10 cellular contexts compared by ENCODE assay signal in genomic region chr19:17564783-17565182, GRCh38.
"Had no signal": no experiment of that assay in that cellular context is flagged by ENCODE, and none has a peak within 500 bp of the region (broad histone marks: within the 10 kb centered on the region; RNA-seq: fewer than 3 reads in every experiment).

No MANE protein-coding gene starts in this region.

- H3K4me3 ChIP-seq: dorsolateral prefrontal cortex, pancreas, tibial nerve, uterus had no signal

- H3K4me3 Mint-ChIP-seq: activated naive CD8-positive, alpha-beta T cell treated with anti-CD3 and anti-CD28 coated beads, Interleukin-2, amount 50 U/mL, for 24 hours; stimulated activated effector memory CD8-positive, alpha-beta T cell treated with anti-CD3 and anti-CD28 coated beads, Interleukin-12 subunit alpha, Interleukin-12 subunit beta, amount 100 ng/mL, for 72 hours had no signal

- H3K4me1 Mint-ChIP-seq: activated naive CD8-positive, alpha-beta T cell treated with anti-CD3 and anti-CD28 coated beads, Interleukin-2, amount 50 U/mL, for 24 hours had no signal

- H3K9me3 Mint-ChIP-seq: activated naive CD8-positive, alpha-beta T cell treated with anti-CD3 and anti-CD28 coated beads, Interleukin-2, amount 50 U/mL, for 24 hours; stimulated activated effector memory CD8-positive, alpha-beta T cell treated with anti-CD3 and anti-CD28 coated beads, Interleukin-12 subunit alpha, Interleukin-12 subunit beta, amount 100 ng/mL, for 72 hours had no signal

- H3K36me3 ChIP-seq: uterus had no signal

- ATAC-seq: activated naive CD8-positive, alpha-beta T cell treated with anti-CD3 and anti-CD28 coated beads, Interleukin-2, amount 50 U/mL, for 24 hours; esophagus mucosa; pancreas; SK-N-SH treated with all-trans-retinoic acid at 6 μM for 48 hours; stimulated activated effector memory CD8-positive, alpha-beta T cell treated with anti-CD3 and anti-CD28 coated beads, Interleukin-12 subunit alpha, Interleukin-12 subunit beta, amount 100 ng/mL, for 72 hours had no signal

- H3K27ac ChIP-seq: dorsolateral prefrontal cortex, pancreas, tibial nerve, uterus, VCaP had no signal

- H3K9me3 ChIP-seq: pancreas, tibial nerve, uterus had no signal

- H3K27me3 Mint-ChIP-seq: activated naive CD8-positive, alpha-beta T cell treated with anti-CD3 and anti-CD28 coated beads, Interleukin-2, amount 50 U/mL, for 24 hours had no signal

- H3K27me3 ChIP-seq: dorsolateral prefrontal cortex, pancreas, tibial nerve, uterus had no signal

- H3K27ac Mint-ChIP-seq: activated naive CD8-positive, alpha-beta T cell treated with anti-CD3 and anti-CD28 coated beads, Interleukin-2, amount 50 U/mL, for 24 hours; stimulated activated effector memory CD8-positive, alpha-beta T cell treated with anti-CD3 and anti-CD28 coated beads, Interleukin-12 subunit alpha, Interleukin-12 subunit beta, amount 100 ng/mL, for 72 hours had no signal

- DNase-seq: activated naive CD8-positive, alpha-beta T cell treated with anti-CD3 and anti-CD28 coated beads, Interleukin-2, amount 50 U/mL, for 24 hours; dorsolateral prefrontal cortex; pancreas; uterus had no signal

- FAIRE-seq: endometrium, pancreas had no signal

- H3K4me1 ChIP-seq: pancreas, uterus had no signal
